Comparison of ENCODE assay signal across 15 cellular contexts in the genomic region with DNA sequence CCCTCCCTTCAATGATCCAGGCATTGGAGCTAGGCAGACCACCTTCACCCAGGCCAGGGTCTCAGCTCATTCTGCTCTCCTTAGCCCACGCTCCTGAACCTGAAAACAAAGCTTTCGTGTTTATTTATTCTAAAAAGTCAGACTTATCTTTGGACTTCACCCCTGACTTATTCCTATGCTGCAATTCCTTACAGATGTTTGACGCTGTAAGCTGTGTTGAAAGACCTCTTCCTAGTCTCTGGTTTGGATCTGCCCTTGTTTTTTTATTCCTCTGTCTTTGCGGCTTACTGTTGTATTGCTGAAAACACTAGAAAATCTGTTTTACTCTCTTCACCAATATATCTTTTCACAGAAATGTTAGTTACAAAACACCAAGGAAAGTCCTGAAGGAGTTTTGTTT. TPM values are rescaled to one million over a fixed set of nuclear protein-coding genes. Genes with fewer than 3 reads are reported as not detected.
DNase-seq lines count a peak whose midpoint lies in the region; ATAC-seq, FAIRE-seq and TF ChIP-seq lines count a peak whose summit lies in the region.
"Had no signal": no experiment of that assay in that cellular context is flagged by ENCODE, and none has a peak within 500 bp of the region (broad histone marks: within the 10 kb centered on the region; RNA-seq: fewer than 3 reads in every experiment).

No MANE protein-coding gene starts in this region.

- TF ChIP-seq EP300 in GM12878 (IDR thresholded peaks at IDR 0.05; ENCODE audit: borderline replicate concordance in 1 of 2, control insufficient read depth in 1 of 2, low read depth in 2 of 2, low read length in 2 of 2): no peak

- H3K4me2 ChIP-seq in GM12878 (ENCODE audit: control insufficient read depth, insufficient read depth) (no peak overlapping the region), hepatocyte (no peak overlapping the region), mesendoderm (ENCODE audit: low read length) (no peak overlapping the region)

- no peak for DNase-seq in activated CD4-positive, alpha-beta memory T cell treated with anti-CD3 and anti-CD28 coated beads, Interleukin-2, amount 10 ng/mL, durations not matched to agents 7 days and 5 days
- no peak for DNase-seq in activated CD4-positive, alpha-beta memory T cell treated with anti-CD3 and anti-CD28 coated beads for 36 hours
- DNase-seq in GM12878 (ENCODE audit: low read depth, low spot score): no peak
- no peak for DNase-seq in hepatocyte (ENCODE audit: low spot score)
- DNase-seq in thyroid gland: no peak
- no peak for DNase-seq in NAMALWA (ENCODE audit: low spot score)
- DNase-seq in mesendoderm: no peak
- DNase-seq in stimulated activated CD4-positive, alpha-beta T cell treated with anti-CD3 and anti-CD28 coated beads, Interleukin-4, amount 100 ng/mL, for 4 hours: no peak
- DNase-seq: activated naive CD4-positive, alpha-beta T cell; colonic mucosa; EL; left ventricle myocardium inferior had no signal

- H3K27ac ChIP-seq in GM12878 (ENCODE audit: control insufficient read depth, insufficient read depth) (peak overlapping the region; percentile 71), hepatocyte (peak overlapping the region; percentile 50), thyroid gland (peak overlapping the region; percentile 80 to 88 (median 84)), mesendoderm (ENCODE audit: low read depth, low read length) (no peak overlapping the region)
- H3K27ac ChIP-seq: colonic mucosa, left ventricle myocardium inferior, neutrophil had no signal

- RAD21 ChIA-PET in GM12878 (lab: Charles Lee; ENCODE audit: unreplicated experiment): interaction anchor here (0.6 to 2.1 kb wide), 5 partner anchors 36 to 189 kb away, joined by 3 to 6 read pairs (median 3); no protein-coding TSS in a partner anchor

- peaks cover 3% of the 10 kb centered on the region; the same call in 1 of the 2 replicates for H3K4me1 ChIP-seq in GM12878 (ENCODE audit: control insufficient read depth, insufficient read depth, low read length)
- H3K4me1 ChIP-seq in hepatocyte (ENCODE audit: insufficient read depth): peaks cover 11% of the 10 kb centered on the region
- peaks cover 38 to 57% of the 10 kb centered on the region in 2 donors for H3K4me1 ChIP-seq in thyroid gland
- H3K4me1 ChIP-seq in mesendoderm (ENCODE audit: control insufficient read depth, low read depth, low read length): no peaks in the 10 kb centered on the region
- H3K4me1 ChIP-seq: colonic mucosa had no signal

- peaks cover 32% of the 10 kb centered on the region for H3K4me1 Mint-ChIP-seq in activated CD4-positive, alpha-beta memory T cell treated with anti-CD3 and anti-CD28 coated beads, Interleukin-2, amount 10 ng/mL, durations not matched to agents 7 days and 5 days
- H3K4me1 Mint-ChIP-seq in activated CD4-positive, alpha-beta memory T cell treated with anti-CD3 and anti-CD28 coated beads for 36 hours (ENCODE audit: low read depth): peaks cover 5% of the 10 kb centered on the region

- H3K9ac ChIP-seq in GM12878 (ENCODE audit: control insufficient read depth, insufficient read depth, low read length): no peak overlapping the region
- no peak overlapping the region for H3K9ac ChIP-seq in mesendoderm (ENCODE audit: low read length)

- H3K79me1 ChIP-seq in mesendoderm (ENCODE audit: low read length): no peaks in the 10 kb centered on the region

- no peak overlapping the region for H4K8ac ChIP-seq in mesendoderm (ENCODE audit: low read depth, low read length)

- intact Hi-C loops in activated CD4-positive, alpha-beta memory T cell treated with anti-CD3 and anti-CD28 coated beads for 36 hours (cut with micrococcal nuclease): no loop called here
- intact Hi-C loops in GM12878 (cut with micrococcal nuclease; ENCODE audit: unreplicated experiment): no loop called here
- intact Hi-C loops in thyroid gland (cut with DNase I): no loop called here

- no peaks in the 10 kb centered on the region for H3K9me3 Mint-ChIP-seq in activated CD4-positive, alpha-beta memory T cell treated with anti-CD3 and anti-CD28 coated beads, Interleukin-2, amount 10 ng/mL, durations not matched to agents 7 days and 5 days
- H3K9me3 Mint-ChIP-seq in activated CD4-positive, alpha-beta memory T cell treated with anti-CD3 and anti-CD28 coated beads for 36 hours: no peaks in the 10 kb centered on the region

- H3K4me3 ChIP-seq in GM12878 (no peak overlapping the region), hepatocyte (no peak overlapping the region), thyroid gland (replicated peaks in 1 of 3) (no peak overlapping the region), mesendoderm (ENCODE audit: low read length) (no peak overlapping the region)
- H3K4me3 ChIP-seq: colonic mucosa, left ventricle myocardium inferior had no signal

- no peak overlapping the region for H2BK5ac ChIP-seq in mesendoderm (ENCODE audit: low read length)

- no peaks in the 10 kb centered on the region for H3K9me2 ChIP-seq in hepatocyte (replicated peaks; ENCODE audit: insufficient read depth)

- no peak for TF ChIP-seq RAD21 in GM12878 (IDR thresholded peaks at IDR 0.05; ENCODE audit: insufficient read depth, low read depth, low read length)

- BruUV-seq in GM12878 (replicated peaks; lab: Mats Ljungman, UMichigan): no TSS peak

- H4K5ac ChIP-seq in mesendoderm (ENCODE audit: low read length): no peak overlapping the region

- TF ChIP-seq POLR2A in GM12878 (IDR thresholded peaks at IDR 0.05; ENCODE audit: low read depth, low read length) (no peak), thyroid gland (IDR thresholded peaks at IDR 0.05) (no peak)

- no peak overlapping the region for H3K18ac ChIP-seq in mesendoderm (ENCODE audit: low read length)

- H2AFZ ChIP-seq in GM12878 (ENCODE audit: control insufficient read depth, low read depth, low read length) (no peak overlapping the region), hepatocyte (no peak overlapping the region)

- no peak overlapping the region for H2BK120ac ChIP-seq in mesendoderm (ENCODE audit: low read depth, low read length)

- ATAC-seq in GM12878: no peak

- TF ChIP-seq CTCF in GM12878 (IDR thresholded peaks at IDR 0.05 in 2 of 3, conservative IDR thresholded peaks at IDR 0.05 in 1 of 3; ENCODE audit: control insufficient read depth in 2 of 3, extremely low read depth in 1 of 3, insufficient read depth in 1 of 3, low read depth in 3 of 3, low read length in 3 of 3) (no peak), hepatocyte (IDR thresholded peaks at IDR 0.05; ENCODE audit: poor library complexity) (no peak), thyroid gland (IDR thresholded peaks at IDR 0.05) (no peak)

- no peak for FAIRE-seq in GM12878 (lab: Jason Lieb, UNC)
- FAIRE-seq: GM18507 had no signal

- H3K27me3 ChIP-seq in GM12878 (replicated peaks in 1 of 2; ENCODE audit: control insufficient read depth in 2 of 2, insufficient read depth in 2 of 2, low read length in 1 of 2) (no peaks in the 10 kb centered on the region), hepatocyte (no peaks in the 10 kb centered on the region), thyroid gland (no peaks in the 10 kb centered on the region), mesendoderm (ENCODE audit: insufficient read depth, low read length, poor library complexity) (no peaks in the 10 kb centered on the region)
- H3K27me3 ChIP-seq: colonic mucosa, neutrophil had no signal

- H3K4ac ChIP-seq in mesendoderm (ENCODE audit: low read depth, low read length): no peak overlapping the region

- H3K36me3 ChIP-seq in GM12878 (ENCODE audit: control insufficient read depth in 2 of 2, insufficient read depth in 2 of 2, low read length in 1 of 2) (peaks cover 6 to 50% of the 10 kb centered on the region in 2 experiments), hepatocyte (replicated peaks; ENCODE audit: insufficient read depth, low read depth) (no peaks in the 10 kb centered on the region), thyroid gland (no peaks in the 10 kb centered on the region), mesendoderm (ENCODE audit: control insufficient read depth, insufficient read depth, low read length) (no peaks in the 10 kb centered on the region)
- H3K36me3 ChIP-seq: colonic mucosa, neutrophil had no signal

- no peak overlapping the region for H3K23ac ChIP-seq in mesendoderm (ENCODE audit: low read length)

- peaks cover 8% of the 10 kb centered on the region for H3K36me3 Mint-ChIP-seq in activated CD4-positive, alpha-beta memory T cell treated with anti-CD3 and anti-CD28 coated beads, Interleukin-2, amount 10 ng/mL, durations not matched to agents 7 days and 5 days (ENCODE audit: low read depth)
- H3K36me3 Mint-ChIP-seq in activated CD4-positive, alpha-beta memory T cell treated with anti-CD3 and anti-CD28 coated beads for 36 hours: no peaks in the 10 kb centered on the region

- in situ Hi-C loops in GM12878 (cut with MboI): no loop called here

- no peak overlapping the region for H2BK15ac ChIP-seq in mesendoderm (replicated peaks; ENCODE audit: low read depth)

- H3K56ac ChIP-seq in mesendoderm (ENCODE audit: low read length): no peak overlapping the region

- 74% methylated on average over 4 of the region's 4 CpGs for WGBS in GM12878 (ENCODE audit: insufficient coverage, insufficient replicate concordance, low lambda C conversion rate, missing lambda C conversion rate)
- 39% methylated on average over 4 of the region's 4 CpGs for WGBS in hepatocyte (ENCODE audit: low lambda C conversion rate, missing lambda C conversion rate)
- WGBS in thyroid gland, 2 donors: 48 to 53% methylated on average over 4 of the region's 4 CpGs
- WGBS in mesendoderm (ENCODE audit: extremely low coverage, insufficient coverage, low lambda C conversion rate): no CpG with 5 or more reads among the region's 4 CpGs

- H2AK5ac ChIP-seq in mesendoderm (ENCODE audit: low read length): no peak overlapping the region

- CTCF ChIA-PET in activated CD4-positive, alpha-beta memory T cell treated with anti-CD3 and anti-CD28 coated beads, Interleukin-2, amount 10 ng/mL, durations not matched to agents 7 days and 5 days (lab: Charles Lee): interaction anchor here (1.1 to 2.4 kb wide), 6 partner anchors 8 to 367 kb away, joined by 3 to 11 read pairs (median 4); no protein-coding TSS in a partner anchor
- CTCF ChIA-PET in activated CD4-positive, alpha-beta memory T cell treated with anti-CD3 and anti-CD28 coated beads for 36 hours (lab: Charles Lee): interaction anchor here (1.0 to 1.8 kb wide), 4 partner anchors 9 to 367 kb away, joined by 3 to 8 read pairs (median 4); no protein-coding TSS in a partner anchor
- CTCF ChIA-PET in GM12878 (lab: Yijun Ruan, JAX): interaction anchor here (1.0 to 1.6 kb wide), 4 partner anchors 186 to 367 kb away, joined by 3 to 7 read pairs (median 4); no protein-coding TSS in a partner anchor

- no peaks in the 10 kb centered on the region for H3K79me2 ChIP-seq in GM12878 (ENCODE audit: control insufficient read depth, insufficient read depth, low read length)
- H3K79me2 ChIP-seq in hepatocyte: no peaks in the 10 kb centered on the region
- no peaks in the 10 kb centered on the region for H3K79me2 ChIP-seq in mesendoderm (ENCODE audit: control insufficient read depth, insufficient read depth, low read length)

- H3K27me3 Mint-ChIP-seq in activated CD4-positive, alpha-beta memory T cell treated with anti-CD3 and anti-CD28 coated beads, Interleukin-2, amount 10 ng/mL, durations not matched to agents 7 days and 5 days: no peaks in the 10 kb centered on the region
- H3K27me3 Mint-ChIP-seq in activated CD4-positive, alpha-beta memory T cell treated with anti-CD3 and anti-CD28 coated beads for 36 hours: no peaks in the 10 kb centered on the region

- H3K27ac Mint-ChIP-seq in activated CD4-positive, alpha-beta memory T cell treated with anti-CD3 and anti-CD28 coated beads, Interleukin-2, amount 10 ng/mL, durations not matched to agents 7 days and 5 days: peak overlapping the region; percentile 45
- H3K27ac Mint-ChIP-seq in activated CD4-positive, alpha-beta memory T cell treated with anti-CD3 and anti-CD28 coated beads for 36 hours: no peak overlapping the region

- POLR2A ChIA-PET in activated CD4-positive, alpha-beta memory T cell treated with anti-CD3 and anti-CD28 coated beads, Interleukin-2, amount 10 ng/mL, durations not matched to agents 7 days and 5 days (lab: Charles Lee): interaction anchor here (1.0 kb wide), 2 partner anchors 8 to 108 kb away, joined by 3 read pairs; no protein-coding TSS in a partner anchor
- POLR2A ChIA-PET in activated CD4-positive, alpha-beta memory T cell treated with anti-CD3 and anti-CD28 coated beads for 36 hours (lab: Charles Lee): no interaction called here
- POLR2A ChIA-PET in GM12878 (lab: Charles Lee): no interaction called here

- SMC1A ChIA-PET in GM12878 (lab: Charles Lee; ENCODE audit: uncharacterized antibody, unreplicated experiment): interaction anchor here (0.7 to 2.2 kb wide), 14 partner anchors 21 to 358 kb away, joined by 3 to 7 read pairs (median 4); no protein-coding TSS in a partner anchor

- H3K4me3 Mint-ChIP-seq in activated CD4-positive, alpha-beta memory T cell treated with anti-CD3 and anti-CD28 coated beads, Interleukin-2, amount 10 ng/mL, durations not matched to agents 7 days and 5 days: no peak overlapping the region
- H3K4me3 Mint-ChIP-seq in activated CD4-positive, alpha-beta memory T cell treated with anti-CD3 and anti-CD28 coated beads for 36 hours: no peak overlapping the region

- H4K20me1 ChIP-seq in GM12878 (ENCODE audit: control insufficient read depth, insufficient read depth) (no peaks in the 10 kb centered on the region), hepatocyte (ENCODE audit: insufficient read depth, poor library complexity, severe bottlenecking) (no peaks in the 10 kb centered on the region)

- H3K9me3 ChIP-seq in GM12878 (replicated peaks; ENCODE audit: control insufficient read depth, insufficient read depth, low read length) (no peaks in the 10 kb centered on the region; the same call in 2 of the 3 replicates), hepatocyte (ENCODE audit: low read depth) (no peaks in the 10 kb centered on the region), thyroid gland (no peaks in the 10 kb centered on the region)
- H3K9me3 ChIP-seq: colonic mucosa, left ventricle myocardium inferior, neutrophil had no signal

RNA-seq across cellular contexts. Expression of a gene that starts 40.5 kb away (rescaled TPM):
- total RNA-seq in activated CD4-positive, alpha-beta memory T cell treated with anti-CD3 and anti-CD28 coated beads, Interleukin-2, amount 10 ng/mL, durations not matched to agents 7 days and 5 days: not detected
- not detected for total RNA-seq in activated CD4-positive, alpha-beta memory T cell treated with anti-CD3 and anti-CD28 coated beads for 36 hours
- not detected in 2 replicates for total RNA-seq in GM12878 (2013; cell fraction: nucleolus; rRNA removed)
- total RNA-seq in GM12878 (2014; rRNA removed): not detected in 2 replicates
- not detected in 2 replicates for total RNA-seq in GM12878 (2014; rRNA removed; fragmentation: Illumina TruSeq; extraction: Trizol)
- total RNA-seq in GM12878 (2021): not detected in 2 replicates
- polyA plus RNA-seq in GM12878 (2011; ENCODE audit: low read depth): 0.20 TPM
- polyA plus RNA-seq in GM12878 (2011; rRNA removed): not detected in 2 replicates
- polyA plus RNA-seq in GM12878 (2011; cell fraction: cytosol; rRNA removed): not detected in 2 replicates
- not detected in 2 replicates for polyA plus RNA-seq in GM12878 (2011; cell fraction: nucleus; rRNA removed)
- 0.63 and 0.64 TPM in 2 replicates for polyA plus RNA-seq in GM12878 (2012)
- polyA plus RNA-seq in GM12878 (2014; fragmentation: Illumina TruSeq; extraction: Trizol): not detected in 2 replicates
- not detected for polyA plus RNA-seq in GM12878 (2014; fragmentation: Nextera tagmentation; extraction: Ambion mirVana)
- not detected in 2 replicates for polyA plus RNA-seq in GM12878 (2014; rRNA removed)
- polyA plus RNA-seq in GM12878 (2016; fragmentation: Nextera tagmentation; extraction: Ambion mirVana): under 1 TPM; 0.33 to 0.66 TPM
- polyA minus RNA-seq in GM12878 (2011; rRNA and poly(A)+ RNA removed): not detected in 2 replicates
- not detected in 2 replicates for polyA minus RNA-seq in GM12878 (2011; cell fraction: cytosol; rRNA and poly(A)+ RNA removed)
- not detected in 2 replicates for polyA minus RNA-seq in GM12878 (2011; cell fraction: nucleus; rRNA and poly(A)+ RNA removed)
- not detected in 2 replicates for total RNA-seq in hepatocyte
- polyA plus RNA-seq in hepatocyte: 0.17 TPM in 1 of 2 replicates, not detected in the other
- under 1 TPM in 1 of 4 donors, not detected in 3; 0.27 TPM for total RNA-seq in thyroid gland
- polyA plus RNA-seq in mesendoderm (2013, experiment 1 of 2): not detected
- not detected for polyA plus RNA-seq in mesendoderm (2013, experiment 2 of 2)
- total RNA-seq: colonic mucosa, left ventricle myocardium inferior, LHCN-M2 had no signal
